In the genomic region with DNA sequence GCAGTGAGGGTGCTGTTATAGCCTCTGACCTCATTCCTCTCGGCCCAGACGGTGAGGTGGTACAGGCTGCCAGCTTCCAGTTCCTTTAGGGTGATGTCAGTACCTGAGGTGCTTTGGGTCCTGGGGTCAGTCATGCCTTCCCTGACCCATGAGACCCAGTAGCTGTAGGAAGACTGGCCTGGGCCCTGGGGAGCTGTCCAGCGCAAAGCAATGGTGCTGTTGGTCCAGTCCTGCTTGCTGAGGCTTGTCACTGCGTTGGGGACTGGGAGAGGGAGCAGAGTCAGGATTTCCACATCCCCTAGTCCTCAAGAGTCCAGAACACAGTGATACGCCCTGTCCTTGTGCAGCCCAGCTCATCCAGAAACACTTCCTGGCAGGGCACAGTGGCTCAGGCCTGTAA, we compare ENCODE assay signal across 3 cellular contexts.
TF ChIP-seq lines count a peak whose summit lies in the region.

No MANE protein-coding gene starts in this region.

TF ChIP-seq in A549, 52 proteins besides CTCF, POLR2A, EP300 and RAD21:
- TF ChIP-seq, protein P1, sequence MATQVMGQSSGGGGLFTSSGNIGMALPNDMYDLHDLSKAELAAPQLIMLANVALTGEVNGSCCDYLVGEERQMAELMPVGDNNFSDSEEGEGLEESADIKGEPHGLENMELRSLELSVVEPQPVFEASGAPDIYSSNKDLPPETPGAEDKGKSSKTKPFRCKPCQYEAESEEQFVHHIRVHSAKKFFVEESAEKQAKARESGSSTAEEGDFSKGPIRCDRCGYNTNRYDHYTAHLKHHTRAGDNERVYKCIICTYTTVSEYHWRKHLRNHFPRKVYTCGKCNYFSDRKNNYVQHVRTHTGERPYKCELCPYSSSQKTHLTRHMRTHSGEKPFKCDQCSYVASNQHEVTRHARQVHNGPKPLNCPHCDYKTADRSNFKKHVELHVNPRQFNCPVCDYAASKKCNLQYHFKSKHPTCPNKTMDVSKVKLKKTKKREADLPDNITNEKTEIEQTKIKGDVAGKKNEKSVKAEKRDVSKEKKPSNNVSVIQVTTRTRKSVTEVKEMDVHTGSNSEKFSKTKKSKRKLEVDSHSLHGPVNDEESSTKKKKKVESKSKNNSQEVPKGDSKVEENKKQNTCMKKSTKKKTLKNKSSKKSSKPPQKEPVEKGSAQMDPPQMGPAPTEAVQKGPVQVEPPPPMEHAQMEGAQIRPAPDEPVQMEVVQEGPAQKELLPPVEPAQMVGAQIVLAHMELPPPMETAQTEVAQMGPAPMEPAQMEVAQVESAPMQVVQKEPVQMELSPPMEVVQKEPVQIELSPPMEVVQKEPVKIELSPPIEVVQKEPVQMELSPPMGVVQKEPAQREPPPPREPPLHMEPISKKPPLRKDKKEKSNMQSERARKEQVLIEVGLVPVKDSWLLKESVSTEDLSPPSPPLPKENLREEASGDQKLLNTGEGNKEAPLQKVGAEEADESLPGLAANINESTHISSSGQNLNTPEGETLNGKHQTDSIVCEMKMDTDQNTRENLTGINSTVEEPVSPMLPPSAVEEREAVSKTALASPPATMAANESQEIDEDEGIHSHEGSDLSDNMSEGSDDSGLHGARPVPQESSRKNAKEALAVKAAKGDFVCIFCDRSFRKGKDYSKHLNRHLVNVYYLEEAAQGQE (IDR thresholded peaks at IDR 0.05) = peak; percentile 69
- TF ChIP-seq SREBF2 (IDR thresholded peaks at IDR 0.05) = no peak

TF ChIP-seq in HEK293, 187 proteins besides CTCF, POLR2A, EP300 and RAD21:
- TF ChIP-seq BCL11B (tag by site-specific recombination; IDR thresholded peaks at IDR 0.05; ENCODE audit: low read depth) = no peak
- TF ChIP-seq, protein P1 (tag by site-specific recombination; IDR thresholded peaks at IDR 0.05) = peak; percentile 93

TF ChIP-seq in GM12878, 131 proteins besides CTCF, POLR2A, EP300 and RAD21:
- TF ChIP-seq, protein P1 (IDR thresholded peaks at IDR 0.05; ENCODE audit: low read depth, low read length) = peak; percentile 64; the same call in 1 of the 2 replicates
- TF ChIP-seq STAT1 (conservative IDR thresholded peaks at IDR 0.05) = no peak
